ENCODE assay signal across 1 cellular context in the genomic region with DNA sequence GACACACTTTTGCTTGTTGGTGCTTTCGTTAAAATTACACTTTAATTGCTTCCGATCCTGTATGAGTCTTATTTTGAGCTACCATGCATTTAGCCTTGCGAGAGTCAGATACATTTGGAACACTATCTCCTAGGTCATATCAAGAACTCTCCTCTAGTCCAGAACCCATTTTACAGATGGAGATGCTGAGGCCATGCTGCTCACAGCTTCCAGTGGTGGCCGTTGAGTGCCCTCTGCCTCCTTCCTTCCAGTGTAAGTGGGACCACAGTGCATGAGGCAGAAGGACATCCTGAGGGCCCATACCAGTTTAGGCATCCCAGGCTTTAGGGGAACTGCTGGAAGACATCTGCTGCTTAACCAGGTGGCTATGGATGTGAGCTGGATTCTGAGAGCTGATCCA.
TF ChIP-seq lines count a peak whose summit lies in the region.

No MANE protein-coding gene starts in this region.

TF ChIP-seq in HepG2, 621 proteins besides CTCF, POLR2A, EP300 and RAD21:
- no peak for TF ChIP-seq TGIF2 (CRISPR knock-in tag; IDR thresholded peaks at IDR 0.05)
- TF ChIP-seq REPIN1 (CRISPR knock-in tag; IDR thresholded peaks at IDR 0.05; ENCODE audit: borderline replicate concordance, low read depth) = no peak
- no peak for TF ChIP-seq POLR2G (IDR thresholded peaks at IDR 0.05; ENCODE audit: low read depth, low read length)
- peak; percentile 66 for TF ChIP-seq ZNF629 (CRISPR knock-in tag; conservative IDR thresholded peaks at IDR 0.05)
- no peak for TF ChIP-seq ZSCAN22 (CRISPR knock-in tag; IDR thresholded peaks at IDR 0.05)
- no peak for TF ChIP-seq TOE1 (CRISPR knock-in tag; IDR thresholded peaks at IDR 0.05)
- TF ChIP-seq ARID2 (CRISPR knock-in tag; IDR thresholded peaks at IDR 0.05; ENCODE audit: borderline replicate concordance) = no peak
- no peak for TF ChIP-seq NR3C1 (CRISPR knock-in tag; IDR thresholded peaks at IDR 0.05)
